Comparison of ENCODE assay signal across 1 cellular context in genomic region chr12:14362347-14362746, GRCh38.
TF ChIP-seq lines count a peak whose summit lies in the region.

No MANE protein-coding gene starts in this region.

TF ChIP-seq in GM12878, 131 proteins besides CTCF, POLR2A, EP300 and RAD21 (continued from another document and continues in another):
- TF ChIP-seq ZNF592 (IDR thresholded peaks at IDR 0.05), result peak; percentile 15; the same call in 1 of the 2 replicates
- TF ChIP-seq TBL1XR1 (IDR thresholded peaks at IDR 0.05; ENCODE audit: low read depth, low read length), result peak; percentile 78; the same call in 1 of the 2 replicates
- TF ChIP-seq TCF7 (IDR thresholded peaks at IDR 0.05; ENCODE audit: borderline replicate concordance), result no peak
- TF ChIP-seq SMC3 (IDR thresholded peaks at IDR 0.05; ENCODE audit: borderline replicate concordance, low read length), result no peak
- TF ChIP-seq IKZF2 (IDR thresholded peaks at IDR 0.05), result peak; percentile 82 to 87
- TF ChIP-seq ZNF207 (IDR thresholded peaks at IDR 0.05; ENCODE audit: borderline replicate concordance), result no peak
- 0 out of 2 replicates have a peak, but pooled peaks have one; percentile 29 for TF ChIP-seq STAT3 (IDR thresholded peaks at IDR 0.05; ENCODE audit: low read depth, low read length)
- peak; percentile 85 for TF ChIP-seq MTA2 (IDR thresholded peaks at IDR 0.05; ENCODE audit: low read depth)
- peak; percentile 55; the same call in 1 of the 2 replicates for TF ChIP-seq NR2C1 (IDR thresholded peaks at IDR 0.05)
- TF ChIP-seq SIX5 (IDR thresholded peaks at IDR 0.05; ENCODE audit: low read depth, low read length, severe bottlenecking), result no peak
- no peak for TF ChIP-seq RAD51 (IDR thresholded peaks at IDR 0.05)
- TF ChIP-seq ZBTB33 (IDR thresholded peaks at IDR 0.05), result no peak
- TF ChIP-seq BMI1 (IDR thresholded peaks at IDR 0.05; ENCODE audit: borderline replicate concordance), result peak; percentile 35; the same call in 1 of the 2 replicates
- TF ChIP-seq CREB1 (IDR thresholded peaks at IDR 0.05; ENCODE audit: low read depth), result peak; percentile 80
- no peak for TF ChIP-seq MLLT1 (IDR thresholded peaks at IDR 0.05)
- no peak for TF ChIP-seq TARDBP (IDR thresholded peaks at IDR 0.05; ENCODE audit: borderline replicate concordance)
- no peak for TF ChIP-seq KAT2A (conservative IDR thresholded peaks at IDR 0.05; ENCODE audit: control insufficient read depth, low read depth, low read length)
- peak; percentile 93 for TF ChIP-seq NR2F1 (conservative IDR thresholded peaks at IDR 0.05)
- TF ChIP-seq ZBTB11 (CRISPR knock-in tag; IDR thresholded peaks at IDR 0.05), result no peak
- TF ChIP-seq ZBTB40 (IDR thresholded peaks at IDR 0.05; ENCODE audit: borderline replicate concordance), result no peak; the same call in 1 of the 2 replicates
- no peak for TF ChIP-seq CHD2 (IDR thresholded peaks at IDR 0.05; ENCODE audit: borderline replicate concordance, low read depth, low read length)
- TF ChIP-seq ZBTB4 (CRISPR knock-in tag; IDR thresholded peaks at IDR 0.05), result no peak
- no peak for TF ChIP-seq CEBPZ (IDR thresholded peaks at IDR 0.05; ENCODE audit: low read depth, low read length)
- TF ChIP-seq SRF (IDR thresholded peaks at IDR 0.05; ENCODE audit: low read depth in 2 of 2, low read length in 2 of 2), result no peak
- TF ChIP-seq RELA (IDR thresholded peaks at IDR 0.05; ENCODE audit: borderline replicate concordance, partially characterized antibody), result peak; percentile 73
